Comparison of ENCODE assay signal across 2 cellular contexts in genomic region chr4:17517664-17518063, GRCh38.
TF ChIP-seq lines count a peak whose summit lies in the region.

No MANE protein-coding gene starts in this region.

TF ChIP-seq in GM23338, 12 proteins besides CTCF, POLR2A, EP300 and RAD21:
- TF ChIP-seq CREB1 (CRISPR knock-in tag; IDR thresholded peaks at IDR 0.05; ENCODE audit: low read depth) = no peak
- TF ChIP-seq NANOG (IDR thresholded peaks at IDR 0.05; ENCODE audit: borderline replicate concordance) = no peak
- no peak for TF ChIP-seq ZNF114 (CRISPR knock-in tag; IDR thresholded peaks at IDR 0.05)

TF ChIP-seq in endothelial cell of umbilical vein, 7 proteins besides CTCF, POLR2A, EP300 and RAD21:
- TF ChIP-seq EZH2 (IDR thresholded peaks at IDR 0.05; ENCODE audit: borderline replicate concordance, low read depth, low read length, severe bottlenecking) (peak; percentile 45), JUN (IDR thresholded peaks at IDR 0.05; ENCODE audit: borderline replicate concordance, insufficient read depth, insufficient read length, low read depth) (no peak), FOS (IDR thresholded peaks at IDR 0.05; ENCODE audit: borderline replicate concordance, insufficient read depth, low read length) (no peak)
